Comparison of ENCODE assay signal across 2 cellular contexts in genomic region chr3:45443459-45443858, GRCh38.
TF ChIP-seq lines count a peak whose summit lies in the region.

No MANE protein-coding gene starts in this region.

TF ChIP-seq in GM12878, 131 proteins besides CTCF, POLR2A, EP300 and RAD21:
- TF ChIP-seq CUX1 (IDR thresholded peaks at IDR 0.05; ENCODE audit: insufficient replicate concordance, low read depth, low read length) (no peak), CHD4 (IDR thresholded peaks at IDR 0.05) (no peak), SUZ12 (IDR thresholded peaks at IDR 0.05; ENCODE audit: unreplicated experiment) (no peak), RB1 (IDR thresholded peaks at IDR 0.05; ENCODE audit: borderline replicate concordance) (no peak), MTA3 (IDR thresholded peaks at IDR 0.05; ENCODE audit: borderline replicate concordance, low read length) (no peak), ETV6 (conservative IDR thresholded peaks at IDR 0.05 in 1 of 2, IDR thresholded peaks at IDR 0.05 in 1 of 2; ENCODE audit: borderline replicate concordance in 1 of 2, low read depth in 1 of 2) (no peak), RFX5 (IDR thresholded peaks at IDR 0.05; ENCODE audit: low read depth, low read length) (no peak), HCFC1 (IDR thresholded peaks at IDR 0.05; ENCODE audit: low read length) (no peak), POU2F2 (IDR thresholded peaks at IDR 0.05; ENCODE audit: borderline replicate concordance, low read depth, low read length) (no peak), MEF2A (IDR thresholded peaks at IDR 0.05; ENCODE audit: insufficient read depth, low read depth, low read length) (no peak), NR2C1 (IDR thresholded peaks at IDR 0.05) (no peak), MXI1 (IDR thresholded peaks at IDR 0.05; ENCODE audit: low read depth, low read length) (no peak), SMAD5 (IDR thresholded peaks at IDR 0.05; ENCODE audit: low read depth) (no peak), BCLAF1 (IDR thresholded peaks at IDR 0.05) (no peak), CBFB (IDR thresholded peaks at IDR 0.05; ENCODE audit: low read depth) (no peak), CEBPB (IDR thresholded peaks at IDR 0.05; ENCODE audit: borderline replicate concordance in 1 of 2, low read depth in 2 of 2, low read length in 2 of 2) (no peak), KLF5 (IDR thresholded peaks at IDR 0.05; ENCODE audit: partially characterized antibody) (no peak), BCL11A (IDR thresholded peaks at IDR 0.05; ENCODE audit: low read depth, low read length) (no peak)
- TF ChIP-seq, protein P1, sequence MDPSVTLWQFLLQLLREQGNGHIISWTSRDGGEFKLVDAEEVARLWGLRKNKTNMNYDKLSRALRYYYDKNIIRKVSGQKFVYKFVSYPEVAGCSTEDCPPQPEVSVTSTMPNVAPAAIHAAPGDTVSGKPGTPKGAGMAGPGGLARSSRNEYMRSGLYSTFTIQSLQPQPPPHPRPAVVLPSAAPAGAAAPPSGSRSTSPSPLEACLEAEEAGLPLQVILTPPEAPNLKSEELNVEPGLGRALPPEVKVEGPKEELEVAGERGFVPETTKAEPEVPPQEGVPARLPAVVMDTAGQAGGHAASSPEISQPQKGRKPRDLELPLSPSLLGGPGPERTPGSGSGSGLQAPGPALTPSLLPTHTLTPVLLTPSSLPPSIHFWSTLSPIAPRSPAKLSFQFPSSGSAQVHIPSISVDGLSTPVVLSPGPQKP (IDR thresholded peaks at IDR 0.05; ENCODE audit: low read depth, low read length) = no peak

TF ChIP-seq in SK-N-SH treated with all-trans-retinoic acid at 6 μM for 48 hours, 23 proteins besides CTCF, POLR2A, EP300 and RAD21:
- TF ChIP-seq ZNF70 (CRISPR knock-in tag; IDR thresholded peaks at IDR 0.05) (no peak), SNAI2 (CRISPR knock-in tag; IDR thresholded peaks at IDR 0.05) (no peak), GLIS3 (CRISPR knock-in tag; IDR thresholded peaks at IDR 0.05) (no peak), ZC3H10 (CRISPR knock-in tag; IDR thresholded peaks at IDR 0.05) (no peak), ISL1 (CRISPR knock-in tag; IDR thresholded peaks at IDR 0.05) (no peak), BACH2 (CRISPR knock-in tag; IDR thresholded peaks at IDR 0.05; ENCODE audit: borderline replicate concordance) (no peak), ARNTL (CRISPR knock-in tag; IDR thresholded peaks at IDR 0.05; ENCODE audit: borderline replicate concordance, low read depth) (no peak), CSRNP3 (CRISPR knock-in tag; IDR thresholded peaks at IDR 0.05) (no peak), OSR1 (CRISPR knock-in tag; IDR thresholded peaks at IDR 0.05) (no peak), ZFP3 (CRISPR knock-in tag; IDR thresholded peaks at IDR 0.05) (no peak)
- TF ChIP-seq, protein P2, sequence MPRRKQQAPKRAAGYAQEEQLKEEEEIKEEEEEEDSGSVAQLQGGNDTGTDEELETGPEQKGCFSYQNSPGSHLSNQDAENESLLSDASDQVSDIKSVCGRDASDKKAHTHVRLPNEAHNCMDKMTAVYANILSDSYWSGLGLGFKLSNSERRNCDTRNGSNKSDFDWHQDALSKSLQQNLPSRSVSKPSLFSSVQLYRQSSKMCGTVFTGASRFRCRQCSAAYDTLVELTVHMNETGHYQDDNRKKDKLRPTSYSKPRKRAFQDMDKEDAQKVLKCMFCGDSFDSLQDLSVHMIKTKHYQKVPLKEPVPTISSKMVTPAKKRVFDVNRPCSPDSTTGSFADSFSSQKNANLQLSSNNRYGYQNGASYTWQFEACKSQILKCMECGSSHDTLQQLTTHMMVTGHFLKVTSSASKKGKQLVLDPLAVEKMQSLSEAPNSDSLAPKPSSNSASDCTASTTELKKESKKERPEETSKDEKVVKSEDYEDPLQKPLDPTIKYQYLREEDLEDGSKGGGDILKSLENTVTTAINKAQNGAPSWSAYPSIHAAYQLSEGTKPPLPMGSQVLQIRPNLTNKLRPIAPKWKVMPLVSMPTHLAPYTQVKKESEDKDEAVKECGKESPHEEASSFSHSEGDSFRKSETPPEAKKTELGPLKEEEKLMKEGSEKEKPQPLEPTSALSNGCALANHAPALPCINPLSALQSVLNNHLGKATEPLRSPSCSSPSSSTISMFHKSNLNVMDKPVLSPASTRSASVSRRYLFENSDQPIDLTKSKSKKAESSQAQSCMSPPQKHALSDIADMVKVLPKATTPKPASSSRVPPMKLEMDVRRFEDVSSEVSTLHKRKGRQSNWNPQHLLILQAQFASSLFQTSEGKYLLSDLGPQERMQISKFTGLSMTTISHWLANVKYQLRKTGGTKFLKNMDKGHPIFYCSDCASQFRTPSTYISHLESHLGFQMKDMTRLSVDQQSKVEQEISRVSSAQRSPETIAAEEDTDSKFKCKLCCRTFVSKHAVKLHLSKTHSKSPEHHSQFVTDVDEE (CRISPR knock-in tag; IDR thresholded peaks at IDR 0.05) = no peak
